19 cellular contexts compared by ENCODE assay signal in the genomic region with DNA sequence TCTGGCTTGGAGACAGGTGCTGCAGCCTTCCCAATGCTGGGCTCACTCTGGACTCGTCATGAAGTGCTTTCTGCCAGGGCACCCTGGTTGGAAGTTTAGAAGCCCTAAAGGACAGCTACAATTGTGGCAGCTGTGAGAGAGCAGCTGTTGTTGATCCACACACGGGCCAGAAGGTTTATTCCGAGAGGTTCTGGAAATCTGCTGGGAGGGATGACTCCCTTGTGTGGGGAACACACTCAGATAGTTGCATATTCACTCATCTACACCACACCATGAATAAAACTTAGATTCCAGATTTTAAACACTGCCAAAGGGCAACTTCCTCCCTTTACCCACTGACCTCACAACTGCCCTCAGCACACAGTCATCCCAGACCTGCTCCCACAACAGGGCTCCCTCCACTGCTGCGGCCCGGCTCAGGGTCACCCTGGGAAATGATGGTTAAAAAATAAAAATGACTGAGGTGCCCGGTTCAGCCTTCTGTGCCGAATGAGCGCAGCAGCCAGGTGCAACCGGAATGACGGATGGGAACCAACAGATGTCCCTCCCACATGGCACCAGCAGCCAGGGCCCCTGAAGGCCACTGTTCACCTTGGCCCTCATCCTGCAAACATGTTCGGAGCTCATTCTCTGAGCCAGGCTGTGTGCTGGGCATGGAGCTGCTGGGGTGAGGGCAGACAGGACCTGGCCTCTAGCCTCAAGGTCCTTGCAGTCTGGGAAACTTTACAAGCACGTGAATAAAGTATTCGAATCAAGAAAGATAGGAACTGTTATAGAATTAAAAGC. TPM values are rescaled to one million over a fixed set of nuclear protein-coding genes. Genes with fewer than 3 reads are reported as not detected.
A peak's percentile ranks its signal among the peaks of the same experiment; 100 is the strongest.
DNase-seq lines count a peak whose midpoint lies in the region; ATAC-seq and TF ChIP-seq lines count a peak whose summit lies in the region.
"Had no signal": no experiment of that assay in that cellular context is flagged by ENCODE, and none has a peak within 500 bp of the region (broad histone marks: within the 10 kb centered on the region; RNA-seq: fewer than 3 reads in every experiment).

No MANE protein-coding gene starts in this region.

- no peak overlapping the region for H3K27ac Mint-ChIP-seq in naive thymus-derived CD8-positive, alpha-beta T cell

- peak overlapping the region; percentile 38 for H2AFZ ChIP-seq in IMR-90 (replicated peaks; ENCODE audit: low read length, poor library complexity)
- peak overlapping the region; percentile 30 for H2AFZ ChIP-seq in mammary epithelial cell (ENCODE audit: low read depth, low read length)

- POLR2A ChIA-PET in IMR-90 (lab: Charles Lee; ENCODE audit: unreplicated experiment): no interaction called here
- POLR2A ChIA-PET in naive thymus-derived CD8-positive, alpha-beta T cell (lab: Charles Lee): no interaction called here

- no peaks in the 10 kb centered on the region for H3K36me3 ChIP-seq in IMR-90 (ENCODE audit: control insufficient read depth, insufficient read depth, low read length)
- H3K36me3 ChIP-seq in mammary epithelial cell (ENCODE audit: insufficient read depth, low read length): no peaks in the 10 kb centered on the region
- no peaks in the 10 kb centered on the region for H3K36me3 ChIP-seq in ovary
- H3K36me3 ChIP-seq: neutrophil had no signal

- H3K4me3 Mint-ChIP-seq in naive thymus-derived CD8-positive, alpha-beta T cell: no peak overlapping the region

- H2AK5ac ChIP-seq in IMR-90 (ENCODE audit: low read depth, low read length): no peak overlapping the region

- no peak overlapping the region for H2BK15ac ChIP-seq in IMR-90 (ENCODE audit: low read depth, low read length)

- dilution Hi-C loops in IMR-90 (cut with HindIII; ENCODE audit: low sequenced_read_pairs, unreplicated experiment) (no loop called here), mammary epithelial cell (cut with HindIII; ENCODE audit: low sequenced_read_pairs) (no loop called here)

- BruUV-seq in IMR-90 (replicated peaks; lab: Mats Ljungman, UMichigan): no TSS peak
- no TSS peak for BruUV-seq in mammary epithelial cell (replicated peaks; lab: Mats Ljungman, UMichigan)

- H3K79me1 ChIP-seq in IMR-90 (ENCODE audit: low read depth in 1 of 2, low read length in 2 of 2): no peaks in the 10 kb centered on the region

- H4K91ac ChIP-seq in IMR-90 (ENCODE audit: insufficient read depth, low read depth, low read length): no peak overlapping the region; the same call in 1 of the 2 replicates

- H3K36me3 Mint-ChIP-seq in naive thymus-derived CD8-positive, alpha-beta T cell: no peaks in the 10 kb centered on the region

- CTCF ChIA-PET in IMR-90 (lab: Yijun Ruan, JAX): interaction anchor here (2.4 kb wide), 1 partner anchor 184 kb away, joined by 6 read pairs; no protein-coding TSS in a partner anchor
- CTCF ChIA-PET in mammary epithelial cell (lab: Charles Lee; ENCODE audit: low non-redundant PET): no interaction called here

- H3K4me2 ChIP-seq in IMR-90 (ENCODE audit: low read depth, low read length): no peak overlapping the region
- H3K4me2 ChIP-seq in mammary epithelial cell (ENCODE audit: insufficient read depth, low read depth, low read length): no peak overlapping the region

- no peaks in the 10 kb centered on the region; the same call in 1 of the 2 replicates for H3K9me3 ChIP-seq in IMR-90 (ENCODE audit: control insufficient read depth, insufficient read depth, low read length)
- no peaks in the 10 kb centered on the region for H3K9me3 ChIP-seq in mammary epithelial cell (replicated peaks; ENCODE audit: insufficient read depth, low read length)
- no peaks in the 10 kb centered on the region for H3K9me3 ChIP-seq in ovary
- H3K9me3 ChIP-seq: neutrophil had no signal

- TF ChIP-seq RAD21 in IMR-90 (IDR thresholded peaks at IDR 0.05; ENCODE audit: low read length): no peak

- H3K9ac ChIP-seq in IMR-90 (ENCODE audit: low read depth, low read length) (no peak overlapping the region), mammary epithelial cell (ENCODE audit: insufficient read depth, low read length) (no peak overlapping the region)

- 58% methylated on average over 6 of the region's 13 CpGs; no CpG with 5 or more reads in 1 of the 2 experiments for WGBS in IMR-90 (ENCODE audit: extremely low coverage in 2 of 2, insufficient read length in 1 of 2), 2 experiments
- WGBS in mammary epithelial cell (ENCODE audit: low coverage, missing lambda C conversion rate): 73% methylated on average over 13 of the region's 13 CpGs
- WGBS in ovary, 3 donors: 27 to 30% (median 29%) methylated on average over 13 of the region's 13 CpGs

- H2BK120ac ChIP-seq in IMR-90 (ENCODE audit: low read depth, low read length): no peak overlapping the region

- in situ Hi-C loops in IMR-90 (cut with MboI; ENCODE audit: low sequenced_read_pairs): no loop called here
- in situ Hi-C loops in mammary epithelial cell (cut with MboI; ENCODE audit: low sequenced_read_pairs in 2 of 2): loop anchor here in 1 of 2 donors (10.0 kb wide), 1 partner anchor 91 kb away; no protein-coding TSS in a partner anchor

- DNase-seq in IMR-90 (no peak), mammary epithelial cell (no peak), ovary (peak in 1 of 5 donors; percentile 25), iPS-NIHi11 (ENCODE audit: low spot score) (no peak)
- DNase-seq in naive thymus-derived CD8-positive, alpha-beta T cell: no peak
- DNase-seq: activated CD4-positive, alpha-beta T cell treated with anti-CD3 and anti-CD28 coated beads for 48 hours; dermis blood vessel endothelial cell; DMS79 treated with DMSO at 0.1 percent for 48 hours; H7; left ventricle myocardium superior; NCI-H1417; NCI-H69; small intestine; T-helper 2 cell had no signal

- H3K9me1 ChIP-seq in IMR-90 (ENCODE audit: insufficient read depth, low read length): no peaks in the 10 kb centered on the region; the same call in 1 of the 2 replicates

- no peak overlapping the region for H3K23ac ChIP-seq in IMR-90 (ENCODE audit: low read depth, low read length)

- TF ChIP-seq POLR2A in IMR-90 (IDR thresholded peaks at IDR 0.05; ENCODE audit: low read depth, low read length) (no peak), ovary (IDR thresholded peaks at IDR 0.05) (no peak)

- no peaks in the 10 kb centered on the region for H4K20me1 ChIP-seq in IMR-90 (ENCODE audit: insufficient read depth, low read length)
- H4K20me1 ChIP-seq in mammary epithelial cell (ENCODE audit: insufficient read depth, low read length): no peaks in the 10 kb centered on the region

- H4K5ac ChIP-seq in IMR-90 (ENCODE audit: low read depth, low read length): no peak overlapping the region

- intact Hi-C loops in IMR-90 (cut with micrococcal nuclease) (loop anchor here (10.0 kb wide), 1 partner anchor 331 kb away; no protein-coding TSS in a partner anchor), mammary epithelial cell (cut with micrococcal nuclease) (loop anchor here (10.0 kb wide), 2 partner anchors 341 to 801 kb away; a partner anchor contains a TSS), ovary (cut with DNase I) (loop anchor here in 1 of 4 donors (2.0 to 10.0 kb wide), 2 partner anchors 19 to 91 kb away; no protein-coding TSS in a partner anchor)

- H3K56ac ChIP-seq in IMR-90 (ENCODE audit: extremely low read depth, insufficient read depth, low read length): no peak overlapping the region

- no peak overlapping the region for H3K4ac ChIP-seq in IMR-90 (ENCODE audit: low read depth, low read length)

- TF ChIP-seq EP300 in ovary (IDR thresholded peaks at IDR 0.05): no peak

- H2AK9ac ChIP-seq in IMR-90 (replicated peaks; ENCODE audit: low read depth, low read length, poor library complexity): peak overlapping the region; percentile 17

- H3K27me3 Mint-ChIP-seq in naive thymus-derived CD8-positive, alpha-beta T cell: peaks cover 0 to 15% (median 5%) of the 10 kb centered on the region in 5 donors

- H3K4me1 ChIP-seq in IMR-90 (ENCODE audit: control insufficient read depth, insufficient read depth, low read length): peaks cover 7% of the 10 kb centered on the region
- peaks cover 9% of the 10 kb centered on the region for H3K4me1 ChIP-seq in mammary epithelial cell (ENCODE audit: insufficient read depth, low read length)
- peaks cover 7% of the 10 kb centered on the region for H3K4me1 ChIP-seq in ovary (ENCODE audit: insufficient read depth)

- H2BK20ac ChIP-seq in IMR-90 (ENCODE audit: low read depth, low read length): no peak overlapping the region; the same call in 1 of the 2 replicates

- H3K27me3 ChIP-seq in IMR-90 (ENCODE audit: control insufficient read depth, insufficient read depth, low read length): no peaks in the 10 kb centered on the region
- no peaks in the 10 kb centered on the region for H3K27me3 ChIP-seq in mammary epithelial cell (ENCODE audit: insufficient read depth, low read length)
- no peaks in the 10 kb centered on the region for H3K27me3 ChIP-seq in ovary

- H3K14ac ChIP-seq in IMR-90 (replicated peaks; ENCODE audit: low read depth, low read length): no peak overlapping the region

- no peak overlapping the region for H2BK5ac ChIP-seq in IMR-90 (ENCODE audit: low read depth, low read length, poor library complexity, severe bottlenecking)

- TF ChIP-seq CTCF in C4-2B (conservative IDR thresholded peaks at IDR 0.05) (no peak), IMR-90 (conservative IDR thresholded peaks at IDR 0.05; ENCODE audit: low read depth, low read length) (no peak), mammary epithelial cell (conservative IDR thresholded peaks at IDR 0.05 in 1 of 2, IDR thresholded peaks at IDR 0.05 in 1 of 2; ENCODE audit: extremely low read depth in 1 of 2, insufficient read depth in 1 of 2, low read depth in 1 of 2, low read length in 2 of 2) (no peak), ovary (IDR thresholded peaks at IDR 0.05) (no peak)

- peaks cover 3 to 18% (median 14%) of the 10 kb centered on the region in 4 donors for H3K4me1 Mint-ChIP-seq in naive thymus-derived CD8-positive, alpha-beta T cell

- H3K27ac ChIP-seq in C4-2B (peak overlapping the region; percentile 10; the same call in 1 of the 2 replicates), IMR-90 (ENCODE audit: insufficient read depth, low read length) (no peak overlapping the region), mammary epithelial cell (ENCODE audit: insufficient read depth, low read depth, low read length) (no peak overlapping the region), ovary (peak overlapping the region; percentile 54 to 61)
- H3K27ac ChIP-seq: neutrophil had no signal

- H3K9me3 Mint-ChIP-seq in naive thymus-derived CD8-positive, alpha-beta T cell: no peaks in the 10 kb centered on the region

- H3K4me3 ChIP-seq in IMR-90 (ENCODE audit: insufficient read depth, low read depth, low read length): no peak overlapping the region
- no peak overlapping the region for H3K4me3 ChIP-seq in mammary epithelial cell (replicated peaks in 1 of 3; ENCODE audit: insufficient read depth in 1 of 3, low read depth in 2 of 3, low read length in 3 of 3)
- H3K4me3 ChIP-seq in ovary: no peak overlapping the region
- H3K4me3 ChIP-seq: K562 had no signal

- no peak overlapping the region for H4K8ac ChIP-seq in IMR-90 (ENCODE audit: low read depth in 2 of 2, low read length in 2 of 2)

- no peaks in the 10 kb centered on the region for H3K79me2 ChIP-seq in mammary epithelial cell (ENCODE audit: insufficient read depth, low read length)

- H3K18ac ChIP-seq in IMR-90 (ENCODE audit: low read depth, low read length): no peak overlapping the region

- no peak for ATAC-seq in IMR-90 (ENCODE audit: low read depth)
- ATAC-seq in naive thymus-derived CD8-positive, alpha-beta T cell: no peak
- no peak for ATAC-seq in HG03139 (IDR thresholded peaks at IDR 0.05; ENCODE audit: unreplicated experiment)
- no peak for ATAC-seq in HG03571 (IDR thresholded peaks at IDR 0.05; ENCODE audit: unreplicated experiment)
- ATAC-seq: K562, left ventricle myocardium superior had no signal

RNA-seq across cellular contexts. Expression of a gene that starts 40.2 kb away (rescaled TPM):
- total RNA-seq in IMR-90 (2012; rRNA removed) (6.3 and 6.4 TPM in 2 replicates), mammary epithelial cell (10 to 100 TPM; 16.7 to 17.3 TPM), ovary (10 to 100 TPM; 17.9 to 45.6 (median 29.0) TPM)
- polyA plus RNA-seq in IMR-90 (2012; rRNA removed) (3.9 and 4.6 TPM in 2 replicates), mammary epithelial cell (14.4 TPM), ovary (10 to 100 TPM; 15.0 to 23.2 TPM)
- polyA plus RNA-seq in IMR-90 (2012; cell fraction: cytosol; rRNA removed): 3.7 and 5.1 TPM in 2 replicates
- 3.2 and 5.1 TPM in 2 replicates for polyA plus RNA-seq in IMR-90 (2012; cell fraction: nucleus; rRNA removed; ENCODE audit: low replicate concordance)
- 17.0 TPM for polyA minus RNA-seq in mammary epithelial cell
- 10 to 100 TPM; 11.5 to 18.5 TPM for total RNA-seq in naive thymus-derived CD8-positive, alpha-beta T cell
- 10 to 100 TPM; 12.5 to 23.9 (median 23.1) TPM for polyA plus RNA-seq in naive thymus-derived CD8-positive, alpha-beta T cell

RNA-seq across cellular contexts. Expression of a gene that starts 58.5 kb away (rescaled TPM):
- 53.6 and 64.7 TPM in 2 replicates for total RNA-seq in IMR-90 (2012; rRNA removed)
- polyA plus RNA-seq in IMR-90 (2012; rRNA removed): 18.0 and 19.4 TPM in 2 replicates
- 3.2 TPM in 2 replicates for polyA plus RNA-seq in IMR-90 (2012; cell fraction: cytosol; rRNA removed)
- 11.3 and 61.2 TPM in 2 replicates for polyA plus RNA-seq in IMR-90 (2012; cell fraction: nucleus; rRNA removed; ENCODE audit: low replicate concordance)
- total RNA-seq in mammary epithelial cell: 10 to 100 TPM; 73.1 to 82.0 TPM
- 30.2 TPM for polyA plus RNA-seq in mammary epithelial cell
- 31.8 TPM for polyA minus RNA-seq in mammary epithelial cell
- total RNA-seq in ovary: 10 to 100 TPM; 60.8 to 91.2 (median 70.0) TPM
- polyA plus RNA-seq in ovary: 10 to 100 TPM in 1 of 2 donors, 1 to 10 TPM in 1; 9.3 to 23.7 TPM
- total RNA-seq in naive thymus-derived CD8-positive, alpha-beta T cell: 10 to 100 TPM; 70.4 to 81.6 TPM
- 10 to 100 TPM; 14.1 to 17.3 (median 14.9) TPM for polyA plus RNA-seq in naive thymus-derived CD8-positive, alpha-beta T cell

Comparison
In these comparisons a context has a peak if more than half of its experiments do, and no peak if none do; other contexts are left out.
1. H3K27ac ChIP-seq: peak in C4-2B (single experiment) and ovary (2 of 2); none in IMR-90 (single experiment) and mammary epithelial cell (single experiment).